ENCODE assay signal across 11 cellular contexts in the genomic region with DNA sequence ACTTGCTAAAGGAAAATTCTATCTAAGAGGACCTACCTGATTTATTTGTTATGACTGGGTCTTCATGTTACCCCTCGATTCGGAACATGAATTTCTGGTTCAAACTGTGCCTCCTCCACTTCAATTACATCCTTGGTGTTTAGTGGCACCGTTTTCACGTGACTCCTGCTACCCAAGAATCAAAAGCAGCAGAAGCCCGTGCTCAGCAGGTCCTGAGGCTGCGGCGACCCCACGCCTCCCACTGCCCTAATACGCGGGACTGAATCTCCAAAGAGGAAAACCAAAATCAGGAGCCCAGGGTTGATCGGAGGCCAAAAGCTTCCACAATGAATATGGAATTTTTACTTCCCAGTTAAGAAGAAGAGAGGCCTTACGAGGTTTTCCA.
DNase-seq lines count a peak whose midpoint lies in the region; ATAC-seq and TF ChIP-seq lines count a peak whose summit lies in the region.
"Had no signal": no experiment of that assay in that cellular context is flagged by ENCODE, and none has a peak within 500 bp of the region (broad histone marks: within the 10 kb centered on the region; RNA-seq: fewer than 3 reads in every experiment).

No MANE protein-coding gene starts in this region.

- no peaks in the 10 kb centered on the region for H3K27me3 Mint-ChIP-seq in MCF 10A (ENCODE audit: insufficient read depth, unreplicated experiment)
- no peaks in the 10 kb centered on the region for H3K27me3 Mint-ChIP-seq in T-cell

- TF ChIP-seq CTCF in breast epithelium (IDR thresholded peaks at IDR 0.05): no peak
- no peak for TF ChIP-seq CTCF in MCF 10A (IDR thresholded peaks at IDR 0.05; ENCODE audit: unreplicated experiment)
- TF ChIP-seq CTCF in upper lobe of right lung (IDR thresholded peaks at IDR 0.05): no peak
- TF ChIP-seq CTCF in foreskin fibroblast (IDR thresholded peaks at IDR 0.05; ENCODE audit: low read depth, low read length): no peak

- no TSS peak for BruUV-seq in MCF 10A (replicated peaks; lab: Mats Ljungman, UMichigan)

- H3K4me1 Mint-ChIP-seq in MCF 10A (ENCODE audit: insufficient read depth, unreplicated experiment) (no peaks in the 10 kb centered on the region), T-cell (peaks cover 40 to 56% (median 41%) of the 10 kb centered on the region in 3 donors)

- H3K9me3 ChIP-seq in breast epithelium (no peaks in the 10 kb centered on the region), upper lobe of right lung (no peaks in the 10 kb centered on the region)
- H3K9me3 ChIP-seq: lower lobe of right lung had no signal

- in situ Hi-C loops in G401 (cut with HindIII; ENCODE audit: low sequenced_read_pairs): no loop called here

- H3K4me1 ChIP-seq in breast epithelium (peaks cover 0 to 3% of the 10 kb centered on the region in 2 donors), upper lobe of right lung (no peaks in the 10 kb centered on the region)

- no peak overlapping the region for H3K27ac Mint-ChIP-seq in MCF 10A (ENCODE audit: low read depth, unreplicated experiment)
- H3K27ac Mint-ChIP-seq in T-cell: peak overlapping the region; percentile 85 to 88

- ATAC-seq in T-cell (replicated peaks in 1 of 4) (no peak), upper lobe of right lung (no peak)

- H3K36me3 Mint-ChIP-seq in MCF 10A (ENCODE audit: insufficient read depth, unreplicated experiment) (peaks cover 13% of the 10 kb centered on the region), T-cell (peaks cover 10% of the 10 kb centered on the region)

- H3K36me3 ChIP-seq in breast epithelium (no peaks in the 10 kb centered on the region), upper lobe of right lung (no peaks in the 10 kb centered on the region)
- H3K36me3 ChIP-seq: lower lobe of right lung had no signal

- H3K27ac ChIP-seq in breast epithelium (peak overlapping the region; percentile 45 to 77), upper lobe of right lung (no peak overlapping the region)
- H3K27ac ChIP-seq: lower lobe of right lung had no signal

- DNase-seq in breast epithelium (ENCODE audit: low spot score in 2 of 2) (peak in 1 of 2 donors; percentile 16), MCF 10A (ENCODE audit: unreplicated experiment) (no peak), T-cell (no peak), iPS-NIHi11 (ENCODE audit: low spot score) (peak; percentile 6), upper lobe of right lung (peak; percentile 28), G401 (ENCODE audit: low spot score) (no peak), cortex of kidney (lab: John Stamatoyannopoulos, UW) (no peak), foreskin fibroblast (no peak)
- DNase-seq: amygdala, NCI-H1417 treated with DMSO at 0.1 percent for 48 hours had no signal

- POLR2A ChIA-PET in MCF 10A (lab: Yijun Ruan, JAX): no interaction called here
- POLR2A ChIA-PET in T-cell (lab: Charles Lee): no interaction called here

- H3K4me3 Mint-ChIP-seq in MCF 10A (ENCODE audit: unreplicated experiment) (no peak overlapping the region), T-cell (peak overlapping the region; percentile 59 to 73 (median 67))

- H3K4me3 ChIP-seq in breast epithelium (no peak overlapping the region), upper lobe of right lung (no peak overlapping the region), foreskin fibroblast (ENCODE audit: low read depth in 1 of 2, low read length in 2 of 2) (no peak overlapping the region)
- H3K4me3 ChIP-seq: lower lobe of right lung had no signal

- no peak for TF ChIP-seq POLR2A in breast epithelium (IDR thresholded peaks at IDR 0.05)

- intact Hi-C loops in breast epithelium (cut with DNase I; ENCODE audit: low total_unique reads): no loop called here
- intact Hi-C loops in MCF 10A (cut with micrococcal nuclease): no loop called here
- intact Hi-C loops in upper lobe of right lung (cut with DNase I): no loop called here

- H3K27me3 ChIP-seq in breast epithelium (no peaks in the 10 kb centered on the region), upper lobe of right lung (no peaks in the 10 kb centered on the region)

- H3K9me3 Mint-ChIP-seq in MCF 10A (ENCODE audit: unreplicated experiment): no peaks in the 10 kb centered on the region
- no peaks in the 10 kb centered on the region for H3K9me3 Mint-ChIP-seq in T-cell

- CTCF ChIA-PET in MCF 10A (lab: Yijun Ruan, JAX) (interaction anchor here (0.6 kb wide), 1 partner anchor 450 kb away, joined by 3 read pairs; no protein-coding TSS in a partner anchor), T-cell (lab: Charles Lee) (no interaction called here)

Comparison
In these comparisons a context has a peak if more than half of its experiments do, and no peak if none do; other contexts are left out.
1. DNase-seq: peak in iPS-NIHi11 (single experiment) and upper lobe of right lung (single experiment); none in MCF 10A (single experiment), T-cell (0 of 34), G401 (single experiment), cortex of kidney (single experiment) and foreskin fibroblast (0 of 2).